In the genomic region with DNA sequence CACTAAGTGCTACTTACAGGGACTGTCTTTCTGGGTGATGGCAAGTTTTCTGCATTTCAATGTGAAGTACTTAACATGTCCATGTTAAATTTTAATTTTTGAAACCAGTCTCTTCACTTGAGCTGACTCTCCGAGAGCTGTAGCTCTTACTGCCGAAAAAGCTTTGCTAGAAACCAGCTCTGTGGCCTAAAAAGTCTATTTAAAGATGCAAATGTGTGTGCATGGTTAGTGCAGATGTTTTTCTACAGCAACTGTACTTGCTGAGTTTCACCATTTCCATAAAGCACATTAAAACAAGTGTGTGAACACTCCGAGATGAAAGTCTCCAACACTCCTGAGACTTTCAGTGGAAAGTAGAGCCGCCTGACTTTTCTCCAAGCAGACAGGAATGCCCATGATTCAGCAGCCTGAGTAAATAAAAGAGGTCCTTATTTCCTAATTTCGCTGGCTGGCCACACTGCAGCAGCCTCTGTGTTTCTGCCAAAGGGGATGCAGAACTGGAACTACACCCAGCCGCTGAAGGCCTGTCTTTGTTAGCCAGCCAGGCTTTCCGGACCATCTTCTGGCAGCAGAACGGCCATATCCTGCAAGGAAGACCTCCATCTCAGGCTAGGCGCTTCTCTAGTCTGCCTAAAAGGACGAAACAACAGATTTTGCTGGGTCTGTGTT, we compare ENCODE assay signal across 9 cellular contexts.
DNase-seq lines count a peak whose midpoint lies in the region; ATAC-seq and TF ChIP-seq lines count a peak whose summit lies in the region.
"Had no signal": no experiment of that assay in that cellular context is flagged by ENCODE, and none has a peak within 500 bp of the region (broad histone marks: within the 10 kb centered on the region; RNA-seq: fewer than 3 reads in every experiment).

No MANE protein-coding gene starts in this region.

- H4K20me1 ChIP-seq in PC-3 (ENCODE audit: low read length) = no peaks in the 10 kb centered on the region

- CTCF ChIA-PET in PC-3 (lab: Charles Lee) = no interaction called here
- CTCF ChIA-PET in CD4-positive, alpha-beta T cell (lab: Charles Lee) = no interaction called here

- H3K4me1 ChIP-seq in PC-3 (ENCODE audit: insufficient read depth, low read length) = peaks cover 13% of the 10 kb centered on the region
- H3K4me1 ChIP-seq: parathyroid adenoma had no signal

- H3K27me3 ChIP-seq in PC-3 (ENCODE audit: low read length) = no peaks in the 10 kb centered on the region
- H3K27me3 ChIP-seq in H7 (ENCODE audit: control insufficient read depth, insufficient read depth, low read length) = no peaks in the 10 kb centered on the region
- no peaks in the 10 kb centered on the region for H3K27me3 ChIP-seq in CD4-positive, alpha-beta T cell (ENCODE audit: control insufficient read depth, insufficient read depth, low read length)

- BruUV-seq in PC-3 (replicated peaks; lab: Mats Ljungman, UMichigan) = no TSS peak

- intact Hi-C loops in PC-3 (cut with micrococcal nuclease) = no loop called here
- intact Hi-C loops in posterior cingulate gyrus (cut with DNase I) = loop anchor here (2.0 to 10.0 kb wide), 2 partner anchors 54 to 122 kb away; a partner anchor contains a TSS
- intact Hi-C loops in CD4-positive, alpha-beta T cell (cut with DNase I, micrococcal nuclease) = no loop called here

- no peak overlapping the region for H3K4me3 ChIP-seq in PC-3 (ENCODE audit: low read length)
- H3K4me3 ChIP-seq in H7 (ENCODE audit: insufficient read depth, low read depth, low read length) = no peak overlapping the region

- no peak overlapping the region for H3K27ac Mint-ChIP-seq in CD4-positive, alpha-beta T cell

- no peaks in the 10 kb centered on the region for H3K79me2 ChIP-seq in PC-3 (ENCODE audit: low read length)
- H3K79me2 ChIP-seq: parathyroid adenoma had no signal

- H3K9ac ChIP-seq in PC-3 (ENCODE audit: low read length) = no peak overlapping the region
- H3K9ac ChIP-seq: parathyroid adenoma had no signal

- ATAC-seq in PC-3 = peak; percentile 97
- ATAC-seq in CD4-positive, alpha-beta T cell (ENCODE audit: poor library complexity) = no peak

- H3K36me3 Mint-ChIP-seq in CD4-positive, alpha-beta T cell (ENCODE audit: low read depth) = no peaks in the 10 kb centered on the region

- H3K36me3 ChIP-seq in PC-3 (ENCODE audit: low read depth, low read length) = no peaks in the 10 kb centered on the region
- H3K36me3 ChIP-seq in H7 (replicated peaks; ENCODE audit: control insufficient read depth, insufficient read depth, low read length) = no peaks in the 10 kb centered on the region

- no peaks in the 10 kb centered on the region for H3F3A ChIP-seq in PC-3 (ENCODE audit: low read length, unreplicated experiment)

- no peak overlapping the region for H3K27ac ChIP-seq in PC-3 (ENCODE audit: low read length)
- no peak overlapping the region for H3K27ac ChIP-seq in CD4-positive, alpha-beta T cell (ENCODE audit: low read depth, low read length)
- H3K27ac ChIP-seq: parathyroid adenoma had no signal

- POLR2A ChIA-PET in PC-3 (lab: Charles Lee; ENCODE audit: unreplicated experiment) = no interaction called here
- POLR2A ChIA-PET in CD4-positive, alpha-beta T cell (lab: Charles Lee) = no interaction called here

- H3K4me1 Mint-ChIP-seq in CD4-positive, alpha-beta T cell (ENCODE audit: low read depth) = no peaks in the 10 kb centered on the region

- H2AFZ ChIP-seq in PC-3 (ENCODE audit: low read length) = peak overlapping the region; percentile 36
- H2AFZ ChIP-seq: parathyroid adenoma had no signal

- H3K4me2 ChIP-seq in PC-3 (ENCODE audit: low read length) = peak overlapping the region; percentile 50

- H3K4me3 Mint-ChIP-seq in CD4-positive, alpha-beta T cell = no peak overlapping the region

- H3K9me3 ChIP-seq in PC-3 (ENCODE audit: low read length) = no peaks in the 10 kb centered on the region
- H3K9me3 ChIP-seq in CD4-positive, alpha-beta T cell (ENCODE audit: control insufficient read depth, low read length) = no peaks in the 10 kb centered on the region

- TF ChIP-seq CTCF in PC-3 (conservative IDR thresholded peaks at IDR 0.05; ENCODE audit: low read depth, low read length) = no peak
- TF ChIP-seq CTCF in CD4-positive, alpha-beta T cell (IDR thresholded peaks at IDR 0.05) = no peak

- DNase-seq in GDM1 (lab: John Stamatoyannopoulos, UW) (peak; percentile 38), PC-3 (peak; percentile 72), fibroblast of the conjunctiva (ENCODE audit: low read depth) (peak; percentile 88), posterior cingulate gyrus (peak; percentile 59 to 94 (median 72)), H7 (no peak), NCI-H146 (lab: John Stamatoyannopoulos, UW) (no peak), COLO668 (lab: John Stamatoyannopoulos, UW; ENCODE audit: unreplicated experiment) (no peak)
- no peak for DNase-seq in CD4-positive, alpha-beta T cell

- no peaks in the 10 kb centered on the region for H3K27me3 Mint-ChIP-seq in CD4-positive, alpha-beta T cell

- H3K9me3 Mint-ChIP-seq in CD4-positive, alpha-beta T cell = no peaks in the 10 kb centered on the region

- no peaks in the 10 kb centered on the region for H3K9me2 ChIP-seq in PC-3 (replicated peaks; ENCODE audit: low read length)

Comparison
In these comparisons a context has a peak if more than half of its experiments do, and no peak if none do; other contexts are left out.
1. DNase-seq: peak in GDM1 (single experiment), PC-3 (single experiment), fibroblast of the conjunctiva (single experiment) and posterior cingulate gyrus (10 of 10); none in H7 (single experiment), CD4-positive, alpha-beta T cell (0 of 10), NCI-H146 (single experiment) and COLO668 (single experiment).